ENCODE assay signal across 13 cellular contexts in genomic region chr16:8623634-8624033, GRCh38. TPM values are rescaled to one million over a fixed set of nuclear protein-coding genes. Genes with fewer than 3 reads are reported as not detected.
DNase-seq lines count a peak whose midpoint lies in the region; ATAC-seq lines count a peak whose summit lies in the region.
"Had no signal": no experiment of that assay in that cellular context is flagged by ENCODE, and none has a peak within 500 bp of the region (broad histone marks: within the 10 kb centered on the region; RNA-seq: fewer than 3 reads in every experiment).

No MANE protein-coding gene starts in this region.

- DNase-seq in AG08396 (ENCODE audit: low spot score) = peak; percentile 54
- peak; percentile 7 for DNase-seq in GM04504 (ENCODE audit: low read depth)
- peak; percentile 12 for DNase-seq in astrocyte of the hippocampus (ENCODE audit: low read depth, low spot score)
- no peak for DNase-seq in naive thymus-derived CD4-positive, alpha-beta T cell
- no peak for DNase-seq in stimulated activated CD4-positive, alpha-beta T cell treated with anti-CD3 and anti-CD28 coated beads, Interleukin-1b, Interleukin-23, amount 100 ng/mL, for 48 hours
- DNase-seq in NCI-H69 (lab: John Stamatoyannopoulos, UW) = no peak
- DNase-seq in NOMO-1 (lab: John Stamatoyannopoulos, UW; ENCODE audit: unreplicated experiment in 2 of 2) = no peak
- no peak for DNase-seq in epidermal melanocyte (ENCODE audit: insufficient read length, low spot score)
- DNase-seq: central memory CD4-positive, alpha-beta T cell; islet precursor cell; KBM-7; naive B cell had no signal

- peaks cover 0 to 9% (median 0%) of the 10 kb centered on the region in 5 donors for H3K27me3 Mint-ChIP-seq in naive thymus-derived CD4-positive, alpha-beta T cell

- CTCF ChIA-PET in naive thymus-derived CD4-positive, alpha-beta T cell (lab: Charles Lee) = no interaction called here

- peak overlapping the region in 7 of 10 donors; percentile 30 to 96 (median 93) for H3K4me3 Mint-ChIP-seq in naive thymus-derived CD4-positive, alpha-beta T cell

- H3K27ac ChIP-seq in naive thymus-derived CD4-positive, alpha-beta T cell (ENCODE audit: low read depth, low read length) = no peak overlapping the region
- H3K27ac ChIP-seq: esophagus muscularis mucosa had no signal

- H3K36me3 Mint-ChIP-seq in naive thymus-derived CD4-positive, alpha-beta T cell = peaks cover 6 to 18% (median 14%) of the 10 kb centered on the region in 5 donors

- intact Hi-C loops in naive thymus-derived CD4-positive, alpha-beta T cell (cut with micrococcal nuclease) = loop anchor here (5.0 kb wide), 2 partner anchors 339 to 469 kb away; partner anchors contain the start of genes USP7 (in 2 of the 2) and HAPSTR1 (in 1 of the 2)

- ATAC-seq in naive thymus-derived CD4-positive, alpha-beta T cell = no peak

- no peaks in the 10 kb centered on the region for H3K27me3 ChIP-seq in naive thymus-derived CD4-positive, alpha-beta T cell (ENCODE audit: control insufficient read depth in 2 of 2, insufficient read depth in 2 of 2, low read length in 2 of 2)

- peaks cover 7 to 10% of the 10 kb centered on the region in 2 donors for H3K4me1 ChIP-seq in naive thymus-derived CD4-positive, alpha-beta T cell (ENCODE audit: control insufficient read depth in 2 of 2, insufficient read depth in 2 of 2, low read length in 2 of 2)

- H3K27ac Mint-ChIP-seq in naive thymus-derived CD4-positive, alpha-beta T cell = no peak overlapping the region
- H3K27ac Mint-ChIP-seq: naive B cell had no signal

- no peaks in the 10 kb centered on the region for H3K9me3 ChIP-seq in naive thymus-derived CD4-positive, alpha-beta T cell (ENCODE audit: control insufficient read depth in 2 of 3, low read length in 3 of 3)
- H3K9me3 ChIP-seq: esophagus muscularis mucosa had no signal

- POLR2A ChIA-PET in naive thymus-derived CD4-positive, alpha-beta T cell (lab: Charles Lee) = interaction anchor here (0.5 kb wide), 1 partner anchor 37 kb away, joined by 3 read pairs; no protein-coding TSS in a partner anchor

- peaks cover 24 to 51% (median 30%) of the 10 kb centered on the region in 7 donors for H3K4me1 Mint-ChIP-seq in naive thymus-derived CD4-positive, alpha-beta T cell

- peaks cover 0 to 37% (median 8%) of the 10 kb centered on the region in 3 experiments for H3K36me3 ChIP-seq in naive thymus-derived CD4-positive, alpha-beta T cell (ENCODE audit: control insufficient read depth in 2 of 3, insufficient read depth in 3 of 3, low read length in 3 of 3)

- H3K9me3 Mint-ChIP-seq in naive thymus-derived CD4-positive, alpha-beta T cell = no peaks in the 10 kb centered on the region
- H3K9me3 Mint-ChIP-seq: naive B cell had no signal

- no peak overlapping the region for H3K4me3 ChIP-seq in naive thymus-derived CD4-positive, alpha-beta T cell (ENCODE audit: low read length)
- H3K4me3 ChIP-seq: esophagus muscularis mucosa had no signal

RNA-seq across cellular contexts. Expression of gene METTL22, which starts 2.1 kb away (rescaled TPM):
- 10 to 100 TPM; 28.9 to 59.4 (median 48.9) TPM for total RNA-seq in naive thymus-derived CD4-positive, alpha-beta T cell
- 10 to 100 TPM; 16.6 to 20.9 TPM for polyA plus RNA-seq in naive thymus-derived CD4-positive, alpha-beta T cell

RNA-seq across cellular contexts. Expression of gene TMEM114, which starts 33.3 kb away (rescaled TPM):
- not detected for total RNA-seq in naive thymus-derived CD4-positive, alpha-beta T cell
- not detected for polyA plus RNA-seq in naive thymus-derived CD4-positive, alpha-beta T cell
- total RNA-seq: esophagus muscularis mucosa had no signal

RNA-seq across cellular contexts. Expression of gene ABAT, which starts 50.8 kb away (rescaled TPM):
- 10 to 100 TPM in 2 of 5 experiments, 1 to 10 TPM in 3; 5.4 to 11.5 (median 9.3) TPM for total RNA-seq in naive thymus-derived CD4-positive, alpha-beta T cell
- polyA plus RNA-seq in naive thymus-derived CD4-positive, alpha-beta T cell = 1 to 10 TPM; 1.3 to 2.9 TPM

Comparison
In these comparisons a context has a peak if more than half of its experiments do, and no peak if none do; other contexts are left out.
1. DNase-seq: peak in AG08396 (single experiment), GM04504 (single experiment) and astrocyte of the hippocampus (single experiment); none in naive thymus-derived CD4-positive, alpha-beta T cell (0 of 9), stimulated activated CD4-positive, alpha-beta T cell treated with anti-CD3 and anti-CD28 coated beads, Interleukin-1b, Interleukin-23, amount 100 ng/mL, for 48 hours (single experiment), NCI-H69 (single experiment), NOMO-1 (0 of 2) and epidermal melanocyte (single experiment).